ENCODE assay signal across 9 cellular contexts in genomic region chr6:158646023-158646888, GRCh38. TPM values are rescaled to one million over a fixed set of nuclear protein-coding genes. Genes with fewer than 3 reads are reported as not detected.
DNase-seq lines count a peak whose midpoint lies in the region; ATAC-seq lines count a peak whose summit lies in the region.
"Had no signal": no experiment of that assay in that cellular context is flagged by ENCODE, and none has a peak within 500 bp of the region (broad histone marks: within the 10 kb centered on the region; RNA-seq: fewer than 3 reads in every experiment).

No MANE protein-coding gene starts in this region.

- no peak for DNase-seq in activated T-cell treated with anti-CD3 and anti-CD28 coated beads, Interleukin-2, amount 50 U/mL, for 4 hours
- DNase-seq in activated T-cell treated with anti-CD3 and anti-CD28 coated beads for 4 hours (no peak), islet precursor cell (peak; percentile 63)
- no peak for DNase-seq in activated T-cell treated with anti-CD3 and anti-CD28 coated beads, Interleukin-2, amount 50 U/mL, for 72 hours
- DNase-seq: NCI-H1417 had no signal

- peaks cover 73% of the 10 kb centered on the region for H3K4me1 Mint-ChIP-seq in activated T-cell treated with anti-CD3 and anti-CD28 coated beads, Interleukin-2, amount 50 U/mL, for 4 hours (ENCODE audit: low read depth)
- H3K4me1 Mint-ChIP-seq in activated T-cell treated with anti-CD3 and anti-CD28 coated beads, Interleukin-2, amount 50 U/mL, for 72 hours (ENCODE audit: low read depth): peaks cover 70% of the 10 kb centered on the region
- H3K4me1 Mint-ChIP-seq in stimulated activated memory B cell treated with anti-CD40 and anti-IgM and Interleukin-4, amounts not matched to agents 10 μg/mL and 1 μg/mL and 100 μg/mL, for 72 hours: peaks cover 63% of the 10 kb centered on the region

- no peaks in the 10 kb centered on the region for H3K27me3 Mint-ChIP-seq in activated T-cell treated with anti-CD3 and anti-CD28 coated beads, Interleukin-2, amount 50 U/mL, for 4 hours (ENCODE audit: low read depth)
- no peaks in the 10 kb centered on the region for H3K27me3 Mint-ChIP-seq in activated T-cell treated with anti-CD3 and anti-CD28 coated beads, Interleukin-2, amount 50 U/mL, for 72 hours (ENCODE audit: low read depth)
- no peaks in the 10 kb centered on the region for H3K27me3 Mint-ChIP-seq in stimulated activated memory B cell treated with anti-CD40 and anti-IgM and Interleukin-4, amounts not matched to agents 10 μg/mL and 1 μg/mL and 100 μg/mL, for 72 hours

- H3K4me3 Mint-ChIP-seq in activated T-cell treated with anti-CD3 and anti-CD28 coated beads, Interleukin-2, amount 50 U/mL, for 4 hours: peak overlapping the region; percentile 88
- H3K4me3 Mint-ChIP-seq in activated T-cell treated with anti-CD3 and anti-CD28 coated beads, Interleukin-2, amount 50 U/mL, for 72 hours: peak overlapping the region; percentile 93 to 95
- peak overlapping the region; percentile 95 for H3K4me3 Mint-ChIP-seq in stimulated activated memory B cell treated with anti-CD40 and anti-IgM and Interleukin-4, amounts not matched to agents 10 μg/mL and 1 μg/mL and 100 μg/mL, for 72 hours

- no peaks in the 10 kb centered on the region for H3K9me3 Mint-ChIP-seq in activated T-cell treated with anti-CD3 and anti-CD28 coated beads, Interleukin-2, amount 50 U/mL, for 4 hours
- H3K9me3 Mint-ChIP-seq in activated T-cell treated with anti-CD3 and anti-CD28 coated beads, Interleukin-2, amount 50 U/mL, for 72 hours: no peaks in the 10 kb centered on the region
- no peaks in the 10 kb centered on the region for H3K9me3 Mint-ChIP-seq in stimulated activated memory B cell treated with anti-CD40 and anti-IgM and Interleukin-4, amounts not matched to agents 10 μg/mL and 1 μg/mL and 100 μg/mL, for 72 hours

- peak overlapping the region; percentile 91 for H3K27ac Mint-ChIP-seq in activated T-cell treated with anti-CD3 and anti-CD28 coated beads, Interleukin-2, amount 50 U/mL, for 72 hours
- peak overlapping the region; percentile 81 for H3K27ac Mint-ChIP-seq in stimulated activated memory B cell treated with anti-CD40 and anti-IgM and Interleukin-4, amounts not matched to agents 10 μg/mL and 1 μg/mL and 100 μg/mL, for 72 hours

- peaks cover 17% of the 10 kb centered on the region for H3K36me3 Mint-ChIP-seq in activated T-cell treated with anti-CD3 and anti-CD28 coated beads, Interleukin-2, amount 50 U/mL, for 4 hours (ENCODE audit: insufficient read depth)
- H3K36me3 Mint-ChIP-seq in activated T-cell treated with anti-CD3 and anti-CD28 coated beads, Interleukin-2, amount 50 U/mL, for 72 hours (ENCODE audit: insufficient read depth in 2 of 2): peaks cover 18 to 20% of the 10 kb centered on the region in 2 donors
- H3K36me3 Mint-ChIP-seq in stimulated activated memory B cell treated with anti-CD40 and anti-IgM and Interleukin-4, amounts not matched to agents 10 μg/mL and 1 μg/mL and 100 μg/mL, for 72 hours: no peaks in the 10 kb centered on the region

- no peak for ATAC-seq in activated T-cell treated with anti-CD3 and anti-CD28 coated beads, Interleukin-2, amount 50 U/mL, for 4 hours
- no peak for ATAC-seq in activated T-cell treated with anti-CD3 and anti-CD28 coated beads, Interleukin-2, amount 50 U/mL, for 72 hours (replicated peaks in 1 of 2)
- no peak for ATAC-seq in stimulated activated memory B cell treated with anti-CD40 and anti-IgM and Interleukin-4, amounts not matched to agents 10 μg/mL and 1 μg/mL and 100 μg/mL, for 72 hours
- no peak for ATAC-seq in HG02840 (IDR thresholded peaks at IDR 0.05; ENCODE audit: low FRiP score, unreplicated experiment)
- ATAC-seq in HG03039 (IDR thresholded peaks at IDR 0.05; ENCODE audit: unreplicated experiment): no peak
- no peak for ATAC-seq in GM21825 (IDR thresholded peaks at IDR 0.05; ENCODE audit: unreplicated experiment)

RNA-seq across cellular contexts. Expression of gene DYNLT1, which starts 1.7 kb away (rescaled TPM):
- total RNA-seq in activated T-cell treated with anti-CD3 and anti-CD28 coated beads, Interleukin-2, amount 50 U/mL, for 4 hours: 10 to 100 TPM; 57.5 to 67.1 (median 64.9) TPM
- 100 to 1,000 TPM; 111 to 127 TPM for total RNA-seq in activated T-cell treated with anti-CD3 and anti-CD28 coated beads, Interleukin-2, amount 50 U/mL, for 72 hours

RNA-seq across cellular contexts. Expression of gene SYTL3, which starts 3.6 kb away (rescaled TPM):
- total RNA-seq in activated T-cell treated with anti-CD3 and anti-CD28 coated beads, Interleukin-2, amount 50 U/mL, for 4 hours: 10 to 100 TPM; 33.6 to 72.6 (median 38.5) TPM
- 100 to 1,000 TPM; 267 to 353 TPM for total RNA-seq in activated T-cell treated with anti-CD3 and anti-CD28 coated beads, Interleukin-2, amount 50 U/mL, for 72 hours
